Comparison of ENCODE assay signal across 21 cellular contexts in the genomic region with DNA sequence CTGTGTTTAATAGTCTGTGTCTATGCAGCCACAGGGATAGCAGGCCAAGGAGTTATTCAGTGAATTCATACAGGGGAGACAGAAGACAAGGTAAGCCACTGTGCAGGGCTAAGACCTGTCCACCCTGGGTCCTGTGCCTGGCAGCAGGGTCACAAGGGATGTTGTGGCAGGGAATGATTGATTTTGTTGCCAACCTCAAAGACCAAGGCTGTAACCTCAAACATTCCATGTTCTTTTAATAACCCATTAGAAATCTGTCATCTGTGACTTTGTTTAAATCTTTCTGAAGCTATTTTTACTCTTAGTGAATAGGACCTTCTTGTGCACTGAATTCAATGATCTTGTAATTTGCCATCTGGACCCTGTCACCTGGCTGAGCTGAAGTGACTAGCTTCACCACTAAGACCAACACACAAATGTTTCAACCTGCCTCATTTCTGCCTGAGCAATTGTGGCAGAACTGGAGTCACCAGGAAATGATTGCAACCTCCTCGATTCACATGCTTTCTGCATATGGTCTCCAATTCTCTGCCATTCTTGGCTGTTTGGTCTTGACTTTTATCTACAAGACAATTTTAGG.
"Had no signal": no experiment of that assay in that cellular context is flagged by ENCODE, and none has a peak within 500 bp of the region (broad histone marks: within the 10 kb centered on the region; RNA-seq: fewer than 3 reads in every experiment).

No MANE protein-coding gene starts in this region.

- H3K4me3 Mint-ChIP-seq: activated B cell treated with CpG ODN at 0.5 μM for 24 hours; activated CD4-positive, alpha-beta T cell treated with anti-CD3 and anti-CD28 coated beads for 36 hours; activated naive CD4-positive, alpha-beta T cell treated with anti-CD3 and anti-CD28 coated beads, Interleukin-2, amount 10 ng/mL, durations not matched to agents 7 days and 5 days; activated T-cell treated with anti-CD3 and anti-CD28 coated beads, Interleukin-2, amount 50 U/mL, for 72 hours; dendritic cell treated with granulocyte-macrophage colony-stimulating factor and Interleukin-4, amounts not matched to agents 40 ng/mL and 50 ng/mL, for 4 days; mesothelial cell of epicardium; natural killer cell had no signal

- H3K36me3 ChIP-seq: left ventricle myocardium inferior, spleen, upper lobe of left lung had no signal

- ATAC-seq: activated CD4-positive, alpha-beta T cell treated with anti-CD3 and anti-CD28 coated beads for 36 hours; activated T-cell treated with anti-CD3 and anti-CD28 coated beads, Interleukin-2, amount 50 U/mL, for 72 hours; natural killer cell; stimulated activated naive CD8-positive, alpha-beta T cell treated with anti-CD3 and anti-CD28 coated beads, Interleukin-15, Interleukin-2, amounts not matched to agents 100 U/mL and 50 U/mL, for 24 hours had no signal

- H3K9me3 Mint-ChIP-seq: activated B cell treated with CpG ODN at 0.5 μM for 24 hours; activated naive CD4-positive, alpha-beta T cell treated with anti-CD3 and anti-CD28 coated beads, Interleukin-2, amount 10 ng/mL, durations not matched to agents 7 days and 5 days; dendritic cell treated with granulocyte-macrophage colony-stimulating factor and Interleukin-4, amounts not matched to agents 40 ng/mL and 50 ng/mL, for 4 days; mesothelial cell of epicardium had no signal

- H3K36me3 Mint-ChIP-seq: activated naive CD4-positive, alpha-beta T cell treated with anti-CD3 and anti-CD28 coated beads, Interleukin-2, amount 10 ng/mL, durations not matched to agents 7 days and 5 days; mesothelial cell of epicardium; natural killer cell had no signal

- H3K4me1 Mint-ChIP-seq: activated B cell treated with CpG ODN at 0.5 μM for 24 hours; activated CD4-positive, alpha-beta T cell treated with anti-CD3 and anti-CD28 coated beads for 36 hours; activated naive CD4-positive, alpha-beta T cell treated with anti-CD3 and anti-CD28 coated beads, Interleukin-2, amount 10 ng/mL, durations not matched to agents 7 days and 5 days; mesothelial cell of epicardium; natural killer cell had no signal

- H3K27ac ChIP-seq: left ventricle myocardium inferior, spleen, upper lobe of left lung had no signal

- DNase-seq: activated B cell treated with CpG ODN at 0.5 μM for 24 hours; activated CD4-positive, alpha-beta T cell treated with anti-CD3 and anti-CD28 coated beads for 36 hours; activated CD4-positive, alpha-beta T cell treated with anti-CD3 and anti-CD28 coated beads, Interleukin-2, amount 50 U/mL, for 48 hours; activated CD8-positive, alpha-beta memory T cell treated with anti-CD3 and anti-CD28 coated beads, Interleukin-2, amount 50 U/mL, for 48 hours; activated effector memory CD4-positive, alpha-beta T cell treated with anti-CD3 and anti-CD28 coated beads, Interleukin-2, amount 50 U/mL, for 16 hours; activated naive CD4-positive, alpha-beta T cell treated with anti-CD3 and anti-CD28 coated beads, Interleukin-2, amount 10 ng/mL, durations not matched to agents 7 days and 5 days; activated T-cell treated with anti-CD3 and anti-CD28 coated beads, Interleukin-2, amount 50 U/mL, for 72 hours; amygdala; effector CD4-positive, alpha-beta T cell; foreskin fibroblast; left ventricle myocardium inferior; mammary epithelial cell; natural killer cell; retina; spleen; stimulated activated CD4-positive, alpha-beta T cell treated with anti-CD3 and anti-CD28 coated beads, Interleukin-4, amount 100 ng/mL, for 24 hours; stimulated activated naive CD8-positive, alpha-beta T cell treated with anti-CD3 and anti-CD28 coated beads, Interleukin-15, Interleukin-2, amounts not matched to agents 100 U/mL and 50 U/mL, for 24 hours; T1000; upper lobe of left lung had no signal

- H3K27ac Mint-ChIP-seq: activated B cell treated with CpG ODN at 0.5 μM for 24 hours; activated CD4-positive, alpha-beta T cell treated with anti-CD3 and anti-CD28 coated beads for 36 hours; activated naive CD4-positive, alpha-beta T cell treated with anti-CD3 and anti-CD28 coated beads, Interleukin-2, amount 10 ng/mL, durations not matched to agents 7 days and 5 days; activated T-cell treated with anti-CD3 and anti-CD28 coated beads, Interleukin-2, amount 50 U/mL, for 72 hours; dendritic cell treated with granulocyte-macrophage colony-stimulating factor and Interleukin-4, amounts not matched to agents 40 ng/mL and 50 ng/mL, for 4 days; mesothelial cell of epicardium; natural killer cell had no signal

- H3K4me3 ChIP-seq: left ventricle myocardium inferior, spleen, upper lobe of left lung had no signal

- H3K27me3 Mint-ChIP-seq: activated B cell treated with CpG ODN at 0.5 μM for 24 hours; activated CD4-positive, alpha-beta T cell treated with anti-CD3 and anti-CD28 coated beads for 36 hours; activated naive CD4-positive, alpha-beta T cell treated with anti-CD3 and anti-CD28 coated beads, Interleukin-2, amount 10 ng/mL, durations not matched to agents 7 days and 5 days; dendritic cell treated with granulocyte-macrophage colony-stimulating factor and Interleukin-4, amounts not matched to agents 40 ng/mL and 50 ng/mL, for 4 days had no signal

- H3K9me3 ChIP-seq: left ventricle myocardium inferior, spleen, upper lobe of left lung had no signal

- H3K27me3 ChIP-seq: spleen, upper lobe of left lung had no signal
